ENCODE assay signal across 14 cellular contexts in genomic region chr2:212911011-212911410, GRCh38.
DNase-seq lines count a peak whose midpoint lies in the region; ATAC-seq and TF ChIP-seq lines count a peak whose summit lies in the region.
"Had no signal": no experiment of that assay in that cellular context is flagged by ENCODE, and none has a peak within 500 bp of the region (broad histone marks: within the 10 kb centered on the region; RNA-seq: fewer than 3 reads in every experiment).

No MANE protein-coding gene starts in this region.

- CTCF ChIA-PET in A673 (lab: Charles Lee): no interaction called here
- CTCF ChIA-PET in OCI-LY7 (lab: Charles Lee; ENCODE audit: unreplicated experiment): no interaction called here

- H3K9me3 ChIP-seq in A673 (ENCODE audit: low read depth, low read length, poor library complexity, severe bottlenecking): no peaks in the 10 kb centered on the region
- H3K9me3 ChIP-seq in OCI-LY7 (ENCODE audit: low read length): no peaks in the 10 kb centered on the region
- H3K9me3 ChIP-seq in lower lobe of right lung: no peaks in the 10 kb centered on the region
- H3K9me3 ChIP-seq: ascending aorta, SJSA1 had no signal

- ATAC-seq in GM19351 (IDR thresholded peaks at IDR 0.05; ENCODE audit: unreplicated experiment): peak; percentile 47
- ATAC-seq in lower lobe of right lung: no peak
- ATAC-seq: WTC11 had no signal

- no peak overlapping the region for H3K4me3 ChIP-seq in A673 (ENCODE audit: low read depth, low read length, poor library complexity, severe bottlenecking)
- no peak overlapping the region for H3K4me3 ChIP-seq in OCI-LY7 (ENCODE audit: low read depth, low read length, poor library complexity, severe bottlenecking)
- no peak overlapping the region for H3K4me3 ChIP-seq in lower lobe of right lung
- H3K4me3 ChIP-seq in foreskin fibroblast (ENCODE audit: low read depth in 1 of 2, low read length in 2 of 2): no peak overlapping the region
- H3K4me3 ChIP-seq: ascending aorta, SJSA1 had no signal

- peaks cover 75% of the 10 kb centered on the region for H3K4me1 ChIP-seq in A673 (ENCODE audit: insufficient read depth, low read length, poor library complexity, severe bottlenecking)
- H3K4me1 ChIP-seq in OCI-LY7 (ENCODE audit: insufficient read depth, low read length, poor library complexity, severe bottlenecking): peaks cover 15% of the 10 kb centered on the region
- H3K4me1 ChIP-seq in lower lobe of right lung: no peaks in the 10 kb centered on the region
- H3K4me1 ChIP-seq: ascending aorta had no signal

- intact Hi-C loops in A673 (cut with micrococcal nuclease; ENCODE audit: unreplicated experiment) (no loop called here), OCI-LY7 (cut with micrococcal nuclease; ENCODE audit: unreplicated experiment) (no loop called here), lower lobe of right lung (cut with DNase I) (no loop called here)

- H3K27me3 ChIP-seq in A673 (replicated peaks; ENCODE audit: insufficient read depth, low read depth, low read length, poor library complexity) (no peaks in the 10 kb centered on the region), lower lobe of right lung (ENCODE audit: low read depth) (no peaks in the 10 kb centered on the region)
- H3K27me3 ChIP-seq: ascending aorta, SJSA1 had no signal

- H2AFZ ChIP-seq in OCI-LY7 (ENCODE audit: low read length): peak overlapping the region; percentile 44; the same call in 1 of the 2 replicates

- H3K36me3 ChIP-seq in A673 (ENCODE audit: insufficient read depth, low read length, poor library complexity, severe bottlenecking) (no peaks in the 10 kb centered on the region), OCI-LY7 (ENCODE audit: insufficient read depth, low read length) (no peaks in the 10 kb centered on the region), lower lobe of right lung (no peaks in the 10 kb centered on the region)
- H3K36me3 ChIP-seq: ascending aorta, SJSA1 had no signal

- H3K27me3 Mint-ChIP-seq in immature natural killer cell (ENCODE audit: low read depth in 3 of 3): peaks cover 0 to 3% (median 2%) of the 10 kb centered on the region in 3 donors

- H4K20me1 ChIP-seq in OCI-LY7 (ENCODE audit: insufficient read depth, low read length): no peaks in the 10 kb centered on the region

- BruUV-seq in A673 (replicated peaks; lab: Mats Ljungman, UMichigan): no TSS peak
- BruUV-seq in OCI-LY7 (replicated peaks; lab: Mats Ljungman, UMichigan): no TSS peak

- H3K9me3 Mint-ChIP-seq in immature natural killer cell: no peaks in the 10 kb centered on the region

- POLR2A ChIA-PET in A673 (lab: Charles Lee; ENCODE audit: low non-redundant PET): no interaction called here
- POLR2A ChIA-PET in OCI-LY7 (lab: Charles Lee): no interaction called here

- H3K9me2 ChIP-seq in OCI-LY7 (ENCODE audit: insufficient read depth, low read length): no peaks in the 10 kb centered on the region

- H3K4me1 Mint-ChIP-seq in immature natural killer cell: peaks cover 23 to 34% of the 10 kb centered on the region in 2 donors

- H3K4me2 ChIP-seq in OCI-LY7 (ENCODE audit: low read length): no peak overlapping the region

- H3K27ac Mint-ChIP-seq in immature natural killer cell: peak overlapping the region; percentile 42 to 82 (median 68)
- H3K27ac Mint-ChIP-seq: WTC11 had no signal

- DNase-seq in A673 (ENCODE audit: low spot score) (no peak), OCI-LY7 (ENCODE audit: low spot score) (no peak), immature natural killer cell (peak; percentile 14 to 26 (median 20)), lower lobe of right lung (no peak), foreskin fibroblast (no peak), T-helper 9 cell (no peak)
- no peak for DNase-seq in activated effector memory CD4-positive, alpha-beta T cell treated with Interleukin-2 at 50 U/mL for 16 hours
- DNase-seq: DMS 273 treated with DMSO at 0.1 percent for 48 hours; GOT3; stimulated activated CD4-positive, alpha-beta T cell treated with anti-CD3 and anti-CD28 coated beads, Interleukin-12 subunit alpha, Interleukin-12 subunit beta, amount 100 ng/mL, for 4 hours had no signal

- no peaks in the 10 kb centered on the region for H3K79me2 ChIP-seq in OCI-LY7 (ENCODE audit: insufficient read depth, low read depth, low read length)

- H3K36me3 Mint-ChIP-seq in immature natural killer cell: peaks cover 0 to 17% (median 4%) of the 10 kb centered on the region in 3 donors
- H3K36me3 Mint-ChIP-seq: WTC11 had no signal

- H3K27ac ChIP-seq in A673 (ENCODE audit: low read depth, low read length, poor library complexity, severe bottlenecking): peak overlapping the region; percentile 67
- H3K27ac ChIP-seq in OCI-LY7 (ENCODE audit: low read depth, low read length, poor library complexity, severe bottlenecking): no peak overlapping the region
- no peak overlapping the region for H3K27ac ChIP-seq in lower lobe of right lung
- H3K27ac ChIP-seq: ascending aorta, SJSA1 had no signal

- TF ChIP-seq CTCF in A673 (conservative IDR thresholded peaks at IDR 0.05; ENCODE audit: low read depth, low read length) (no peak), OCI-LY7 (conservative IDR thresholded peaks at IDR 0.05; ENCODE audit: low read length) (no peak), lower lobe of right lung (IDR thresholded peaks at IDR 0.05) (no peak), foreskin fibroblast (IDR thresholded peaks at IDR 0.05; ENCODE audit: low read depth, low read length) (no peak)

- H3K4me3 Mint-ChIP-seq in immature natural killer cell: peak overlapping the region; percentile 42 to 68 (median 49)
- H3K4me3 Mint-ChIP-seq: WTC11 had no signal

Comparison
In these comparisons a context has a peak if more than half of its experiments do, and no peak if none do; other contexts are left out.
1. DNase-seq: peak in immature natural killer cell (3 of 3); none in A673 (single experiment), OCI-LY7 (single experiment), lower lobe of right lung (single experiment), activated effector memory CD4-positive, alpha-beta T cell treated with Interleukin-2 at 50 U/mL for 16 hours (single experiment), foreskin fibroblast (0 of 2) and T-helper 9 cell (single experiment).